Comparison of ENCODE assay signal across 13 cellular contexts in genomic region chr6:156867121-156867520, GRCh38.
A peak's percentile ranks its signal among the peaks of the same experiment; 100 is the strongest.
DNase-seq lines count a peak whose midpoint lies in the region; ATAC-seq, FAIRE-seq and TF ChIP-seq lines count a peak whose summit lies in the region.
"Had no signal": no experiment of that assay in that cellular context is flagged by ENCODE, and none has a peak within 500 bp of the region (broad histone marks: within the 10 kb centered on the region; RNA-seq: fewer than 3 reads in every experiment).

No MANE protein-coding gene starts in this region.

- no peaks in the 10 kb centered on the region for H3K9me3 ChIP-seq in cardiac muscle cell (ENCODE audit: low read depth)
- no peaks in the 10 kb centered on the region for H3K9me3 ChIP-seq in right atrium auricular region
- no peaks in the 10 kb centered on the region for H3K9me3 ChIP-seq in T-helper 17 cell (ENCODE audit: control insufficient read depth, low read length, poor library complexity, severe bottlenecking)

- H3K4me3 Mint-ChIP-seq in T-helper 17 cell: peak overlapping the region; percentile 15
- H3K4me3 Mint-ChIP-seq in stimulated activated effector memory CD8-positive, alpha-beta T cell treated with anti-CD3 and anti-CD28 coated beads, Interleukin-12 subunit alpha, Interleukin-12 subunit beta, amount 100 ng/mL, for 72 hours: no peak overlapping the region
- H3K4me3 Mint-ChIP-seq: neural progenitor cell had no signal

- DNase-seq in cardiac muscle cell (ENCODE audit: low read depth in 1 of 2, low spot score in 1 of 2) (no peak), right atrium auricular region (ENCODE audit: low spot score) (no peak), T-helper 17 cell (no peak), fibroblast of pulmonary artery (ENCODE audit: low read depth) (peak; percentile 25), GM12891 (ENCODE audit: insufficient read length, low spot score) (no peak)
- no peak for DNase-seq in stimulated activated effector memory CD8-positive, alpha-beta T cell treated with anti-CD3 and anti-CD28 coated beads, Interleukin-12 subunit alpha, Interleukin-12 subunit beta, amount 100 ng/mL, for 72 hours (ENCODE audit: low spot score in 2 of 2)
- DNase-seq: NCI-H146, NCI-H510A, PC-9 had no signal

- H3K27me3 ChIP-seq in cardiac muscle cell (no peaks in the 10 kb centered on the region), right atrium auricular region (no peaks in the 10 kb centered on the region)
- H3K27me3 ChIP-seq: neural progenitor cell had no signal

- peaks cover 3% of the 10 kb centered on the region for H3K36me3 Mint-ChIP-seq in T-helper 17 cell (ENCODE audit: low read depth)
- no peaks in the 10 kb centered on the region for H3K36me3 Mint-ChIP-seq in stimulated activated effector memory CD8-positive, alpha-beta T cell treated with anti-CD3 and anti-CD28 coated beads, Interleukin-12 subunit alpha, Interleukin-12 subunit beta, amount 100 ng/mL, for 72 hours

- H3K4me3 ChIP-seq in cardiac muscle cell (no peak overlapping the region), right atrium auricular region (no peak overlapping the region), fibroblast of pulmonary artery (replicated peaks; ENCODE audit: low read depth, low read length) (no peak overlapping the region)
- H3K4me3 ChIP-seq: coronary artery, neural progenitor cell, PC-9 had no signal

- H3K4me1 ChIP-seq in cardiac muscle cell (ENCODE audit: low read depth) (peaks cover 21% of the 10 kb centered on the region), right atrium auricular region (peaks cover 0 to 39% of the 10 kb centered on the region in 2 donors)

- ATAC-seq in T-helper 17 cell: no peak
- ATAC-seq in stimulated activated effector memory CD8-positive, alpha-beta T cell treated with anti-CD3 and anti-CD28 coated beads, Interleukin-12 subunit alpha, Interleukin-12 subunit beta, amount 100 ng/mL, for 72 hours: no peak
- no peak for ATAC-seq in GM18519 (IDR thresholded peaks at IDR 0.05; ENCODE audit: low FRiP score, unreplicated experiment)
- ATAC-seq in HG02973 (IDR thresholded peaks at IDR 0.05; ENCODE audit: unreplicated experiment): no peak

- H3K4me1 Mint-ChIP-seq in T-helper 17 cell: peaks cover 71% of the 10 kb centered on the region
- H3K4me1 Mint-ChIP-seq in stimulated activated effector memory CD8-positive, alpha-beta T cell treated with anti-CD3 and anti-CD28 coated beads, Interleukin-12 subunit alpha, Interleukin-12 subunit beta, amount 100 ng/mL, for 72 hours: peaks cover 68% of the 10 kb centered on the region

- H3K9me3 Mint-ChIP-seq in stimulated activated effector memory CD8-positive, alpha-beta T cell treated with anti-CD3 and anti-CD28 coated beads, Interleukin-12 subunit alpha, Interleukin-12 subunit beta, amount 100 ng/mL, for 72 hours: no peaks in the 10 kb centered on the region

- peak overlapping the region; percentile 93 for H3K27ac Mint-ChIP-seq in T-helper 17 cell
- peak overlapping the region; percentile 85 for H3K27ac Mint-ChIP-seq in stimulated activated effector memory CD8-positive, alpha-beta T cell treated with anti-CD3 and anti-CD28 coated beads, Interleukin-12 subunit alpha, Interleukin-12 subunit beta, amount 100 ng/mL, for 72 hours
- H3K27ac Mint-ChIP-seq: neural progenitor cell had no signal

- H3K27ac ChIP-seq in cardiac muscle cell (peak overlapping the region; percentile 26), right atrium auricular region (no peak overlapping the region)
- H3K27ac ChIP-seq: coronary artery, neural progenitor cell, PC-9 had no signal

- H3K27me3 Mint-ChIP-seq in T-helper 17 cell: no peaks in the 10 kb centered on the region

- FAIRE-seq in GM12891 (lab: Jason Lieb, UNC): no peak

- TF ChIP-seq CTCF in cardiac muscle cell (IDR thresholded peaks at IDR 0.05; ENCODE audit: low read depth, low read length): no peak
- no peak for TF ChIP-seq CTCF in right atrium auricular region (IDR thresholded peaks at IDR 0.05)
- TF ChIP-seq CTCF in fibroblast of pulmonary artery (IDR thresholded peaks at IDR 0.05; ENCODE audit: low read length, missing control alignments): no peak

- TF ChIP-seq POLR2A in GM12891 (IDR thresholded peaks at IDR 0.05; ENCODE audit: low read depth, low read length): no peak

- H3K36me3 ChIP-seq in cardiac muscle cell (no peaks in the 10 kb centered on the region), right atrium auricular region (no peaks in the 10 kb centered on the region)

TF ChIP-seq in GM12891, 5 proteins besides CTCF, POLR2A, EP300 and RAD21:
- TF ChIP-seq POLR2AphosphoS5 (IDR thresholded peaks at IDR 0.05; ENCODE audit: low read depth, low read length) (no peak), PAX5 (IDR thresholded peaks at IDR 0.05; ENCODE audit: insufficient read depth, low read length, severe bottlenecking) (no peak), POU2F2 (IDR thresholded peaks at IDR 0.05; ENCODE audit: low read depth, low read length) (no peak), TAF1 (IDR thresholded peaks at IDR 0.05; ENCODE audit: low read depth, low read length) (no peak), SPI1 (IDR thresholded peaks at IDR 0.05; ENCODE audit: low read depth, low read length) (no peak)
TF ChIP-seq in GM12891: peak in this region for 0.
